Comparison of ENCODE assay signal across 9 cellular contexts in the genomic region with DNA sequence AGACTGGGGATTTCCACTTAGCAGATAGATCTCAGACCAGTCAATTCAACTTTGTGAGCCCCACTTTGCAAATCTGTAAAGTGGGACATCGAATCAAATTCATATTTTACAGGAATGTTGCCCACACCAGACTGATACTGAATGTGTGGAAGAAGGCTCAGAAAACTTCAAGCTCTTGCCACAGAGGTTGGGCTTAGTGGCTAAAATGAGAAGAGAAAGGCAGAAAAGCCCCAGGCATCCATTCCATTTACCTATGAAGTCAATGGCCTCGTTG.
DNase-seq lines count a peak whose midpoint lies in the region; ATAC-seq and TF ChIP-seq lines count a peak whose summit lies in the region.
"Had no signal": no experiment of that assay in that cellular context is flagged by ENCODE, and none has a peak within 500 bp of the region (broad histone marks: within the 10 kb centered on the region; RNA-seq: fewer than 3 reads in every experiment).

No MANE protein-coding gene starts in this region.

- H3K9ac ChIP-seq in DND-41 (ENCODE audit: low read depth, low read length): no peak overlapping the region; the same call in 1 of the 2 replicates
- H3K9ac ChIP-seq in rectal smooth muscle tissue (ENCODE audit: low read length): peak overlapping the region; percentile 94

- H3K36me3 ChIP-seq in DND-41 (ENCODE audit: insufficient read depth, low read length) (peaks cover 19% of the 10 kb centered on the region), rectal smooth muscle tissue (ENCODE audit: control insufficient read depth, insufficient read depth, low read length) (peaks cover 24% of the 10 kb centered on the region)

- H4K20me1 ChIP-seq in DND-41 (ENCODE audit: insufficient read depth, low read length): peaks cover 19% of the 10 kb centered on the region

- no peak overlapping the region for H3K27ac ChIP-seq in DND-41 (ENCODE audit: low read length)
- H3K27ac ChIP-seq in rectal smooth muscle tissue (ENCODE audit: low read depth, low read length): peak overlapping the region; percentile 99

- no peaks in the 10 kb centered on the region for H3K27me3 ChIP-seq in DND-41 (ENCODE audit: insufficient read depth, low read length, poor library complexity)
- H3K27me3 ChIP-seq in rectal smooth muscle tissue (ENCODE audit: control insufficient read depth, insufficient read depth, low read length): no peaks in the 10 kb centered on the region

- H3K4me2 ChIP-seq in DND-41 (ENCODE audit: insufficient read depth, low read length): peak overlapping the region; percentile 97

- TF ChIP-seq CTCF in DND-41 (IDR thresholded peaks at IDR 0.05; ENCODE audit: borderline replicate concordance, extremely low read depth, low read length, poor library complexity, severe bottlenecking) (no peak), WI38 (IDR thresholded peaks at IDR 0.05; ENCODE audit: low read depth, low read length) (no peak), foreskin fibroblast (IDR thresholded peaks at IDR 0.05; ENCODE audit: low read depth, low read length) (no peak)

- ATAC-seq in DND-41 (ENCODE audit: insufficient read depth, low read depth): no peak
- ATAC-seq in HG03439 (IDR thresholded peaks at IDR 0.05; ENCODE audit: unreplicated experiment): no peak
- ATAC-seq in GM21576 (IDR thresholded peaks at IDR 0.05; ENCODE audit: unreplicated experiment): no peak
- no peak for ATAC-seq in GM18909 (IDR thresholded peaks at IDR 0.05; ENCODE audit: poor library complexity, unreplicated experiment)

- no peaks in the 10 kb centered on the region for H3K9me3 ChIP-seq in DND-41 (ENCODE audit: insufficient read depth, low read length, severe bottlenecking)

- peaks cover 15% of the 10 kb centered on the region for H3K79me2 ChIP-seq in DND-41 (ENCODE audit: insufficient read depth, low read length)

- H2AFZ ChIP-seq in DND-41 (ENCODE audit: low read depth, low read length): no peak overlapping the region

- H3K4me1 ChIP-seq in DND-41 (ENCODE audit: insufficient read depth, low read length): peaks cover 54% of the 10 kb centered on the region
- H3K4me1 ChIP-seq in rectal smooth muscle tissue (ENCODE audit: control insufficient read depth, insufficient read depth, low read length): peaks cover 47% of the 10 kb centered on the region

- H3K4me3 ChIP-seq in DND-41 (ENCODE audit: low read depth in 1 of 2, low read length in 2 of 2) (peak overlapping the region in 1 of 2 experiments; percentile 96; a peak in 2 of 4 replicates), WI38 (ENCODE audit: low read depth, low read length) (peak overlapping the region; percentile 96), foreskin fibroblast (ENCODE audit: low read depth in 1 of 2, low read length in 2 of 2) (peak overlapping the region; percentile 69 to 91), rectal smooth muscle tissue (ENCODE audit: low read length) (peak overlapping the region; percentile 84)

- no peak for DNase-seq in DND-41
- no peak for DNase-seq in foreskin fibroblast
- DNase-seq in anterior cingulate cortex (lab: John Stamatoyannopoulos, UW): no peak
- DNase-seq: OCI-M1 had no signal
